ENCODE assay signal across 15 cellular contexts in the genomic region with DNA sequence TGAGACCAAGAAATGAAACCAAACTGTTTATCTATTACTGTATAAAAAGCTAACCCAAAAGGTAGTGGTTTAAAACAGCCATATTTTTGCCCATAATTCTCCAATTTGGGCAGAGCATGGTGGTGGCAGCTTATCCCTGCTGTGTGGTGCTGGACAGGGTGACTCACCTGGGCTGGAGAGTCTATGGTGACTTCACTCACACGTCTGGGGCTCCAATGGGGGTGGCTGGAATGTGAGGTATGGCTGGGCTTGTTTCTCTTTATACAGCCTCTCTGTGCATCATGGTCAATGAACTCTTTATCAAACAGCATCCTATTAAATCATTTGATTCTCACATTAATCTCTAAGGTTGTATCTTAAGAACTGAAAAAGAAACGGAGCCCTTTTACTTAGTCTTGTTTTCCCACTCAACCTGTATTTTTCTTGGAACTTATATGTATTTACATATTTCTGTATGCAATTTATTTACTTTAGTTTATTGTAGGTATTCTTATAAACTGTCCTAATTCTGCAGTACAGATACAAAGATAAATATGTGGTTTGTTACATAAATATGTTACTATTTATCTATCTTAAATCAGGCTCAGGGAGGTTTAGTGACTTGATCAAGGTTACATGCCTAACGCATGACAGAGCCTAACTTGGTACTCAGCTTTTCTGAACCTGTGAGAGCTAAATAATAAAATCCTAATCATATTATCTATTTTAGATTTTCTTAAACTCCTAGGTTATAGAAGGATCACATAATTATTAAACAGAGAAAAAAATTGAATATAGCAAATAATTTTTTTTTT. TPM values are rescaled to one million over a fixed set of nuclear protein-coding genes. Genes with fewer than 3 reads are reported as not detected.
DNase-seq lines count a peak whose midpoint lies in the region; ATAC-seq and TF ChIP-seq lines count a peak whose summit lies in the region.
"Had no signal": no experiment of that assay in that cellular context is flagged by ENCODE, and none has a peak within 500 bp of the region (broad histone marks: within the 10 kb centered on the region; RNA-seq: fewer than 3 reads in every experiment).

No MANE protein-coding gene starts in this region.

- no peaks in the 10 kb centered on the region for H3K36me3 Mint-ChIP-seq in activated naive CD4-positive, alpha-beta T cell treated with anti-CD3 and anti-CD28 coated beads for 36 hours (ENCODE audit: low read depth)
- H3K36me3 Mint-ChIP-seq in naive thymus-derived CD4-positive, alpha-beta T cell: no peaks in the 10 kb centered on the region
- H3K36me3 Mint-ChIP-seq: activated naive CD8-positive, alpha-beta T cell treated with anti-CD3 and anti-CD28 coated beads, Interleukin-2, amount 10 ng/mL, durations not matched to agents 7 days and 5 days had no signal

- H2AFZ ChIP-seq in SK-N-SH (ENCODE audit: low read depth) (no peak overlapping the region), smooth muscle cell (ENCODE audit: low read depth) (no peak overlapping the region)

- H3K27me3 Mint-ChIP-seq in activated naive CD4-positive, alpha-beta T cell treated with anti-CD3 and anti-CD28 coated beads for 36 hours (ENCODE audit: low read depth): no peaks in the 10 kb centered on the region
- no peaks in the 10 kb centered on the region for H3K27me3 Mint-ChIP-seq in naive thymus-derived CD4-positive, alpha-beta T cell
- H3K27me3 Mint-ChIP-seq: activated naive CD8-positive, alpha-beta T cell treated with anti-CD3 and anti-CD28 coated beads, Interleukin-2, amount 10 ng/mL, durations not matched to agents 7 days and 5 days; dendritic cell treated with granulocyte-macrophage colony-stimulating factor and Interleukin-4, amounts not matched to agents 40 ng/mL and 50 ng/mL, for 4 days had no signal

- H3K27ac Mint-ChIP-seq in activated naive CD4-positive, alpha-beta T cell treated with anti-CD3 and anti-CD28 coated beads for 36 hours: no peak overlapping the region
- H3K27ac Mint-ChIP-seq in naive thymus-derived CD4-positive, alpha-beta T cell: no peak overlapping the region
- H3K27ac Mint-ChIP-seq: activated naive CD8-positive, alpha-beta T cell treated with anti-CD3 and anti-CD28 coated beads, Interleukin-2, amount 10 ng/mL, durations not matched to agents 7 days and 5 days; T-helper 1 cell treated with Interleukin-12 subunit alpha and Interleukin-12 subunit beta and Interleukin-4 antibody, amounts not matched to agents 30 μg/mL and 1 μg/mL, for 36 hours had no signal

- no peaks in the 10 kb centered on the region for H3K9me3 Mint-ChIP-seq in activated naive CD4-positive, alpha-beta T cell treated with anti-CD3 and anti-CD28 coated beads for 36 hours
- peaks cover 0 to 8% (median 0%) of the 10 kb centered on the region in 11 donors for H3K9me3 Mint-ChIP-seq in naive thymus-derived CD4-positive, alpha-beta T cell
- H3K9me3 Mint-ChIP-seq: activated naive CD8-positive, alpha-beta T cell treated with anti-CD3 and anti-CD28 coated beads, Interleukin-2, amount 10 ng/mL, durations not matched to agents 7 days and 5 days; dendritic cell treated with granulocyte-macrophage colony-stimulating factor and Interleukin-4, amounts not matched to agents 40 ng/mL and 50 ng/mL, for 4 days; T-helper 1 cell treated with Interleukin-12 subunit alpha and Interleukin-12 subunit beta and Interleukin-4 antibody, amounts not matched to agents 30 μg/mL and 1 μg/mL, for 36 hours had no signal

- intact Hi-C loops in activated naive CD4-positive, alpha-beta T cell treated with anti-CD3 and anti-CD28 coated beads for 36 hours (cut with micrococcal nuclease): no loop called here
- intact Hi-C loops in naive thymus-derived CD4-positive, alpha-beta T cell (cut with micrococcal nuclease): no loop called here

- no peak for TF ChIP-seq EP300 in SK-N-SH (IDR thresholded peaks at IDR 0.05; ENCODE audit: borderline replicate concordance in 1 of 2, low read depth in 1 of 2, low read length in 1 of 2)

- POLR2A ChIA-PET in HEK293 (lab: Yijun Ruan, JAX): no interaction called here
- POLR2A ChIA-PET in SK-N-SH (lab: Yijun Ruan, JAX): no interaction called here
- POLR2A ChIA-PET in naive thymus-derived CD4-positive, alpha-beta T cell (lab: Charles Lee): no interaction called here

- WGBS in SK-N-SH (ENCODE audit: low lambda C conversion rate): 65% methylated on average over 3 of the region's 3 CpGs
- WGBS in smooth muscle cell (ENCODE audit: low lambda C conversion rate): 54% methylated on average over 3 of the region's 3 CpGs

- H3K27ac ChIP-seq in HEK293 (ENCODE audit: extremely low read depth, low read depth, low read length): no peak overlapping the region
- H3K27ac ChIP-seq in SK-N-SH (ENCODE audit: low read depth in 2 of 2, low read length in 1 of 2): no peak overlapping the region
- H3K27ac ChIP-seq in smooth muscle cell (ENCODE audit: low read depth): peak overlapping the region; percentile 58
- H3K27ac ChIP-seq in naive thymus-derived CD4-positive, alpha-beta T cell (ENCODE audit: low read depth, low read length): no peak overlapping the region
- H3K27ac ChIP-seq: transverse colon had no signal

- DNase-seq in SK-N-SH (no peak), fibroblast of the aortic adventitia (ENCODE audit: low read depth) (peak; percentile 25), smooth muscle cell (lab: John Stamatoyannopoulos, UW; ENCODE audit: unreplicated experiment) (no peak), SHP77 (lab: John Stamatoyannopoulos, UW) (no peak)
- no peak for DNase-seq in stimulated activated CD8-positive, alpha-beta memory T cell treated with anti-CD3 and anti-CD28 coated beads, Interleukin-4, amount 100 ng/mL, for 48 hours
- DNase-seq in activated naive CD4-positive, alpha-beta T cell treated with anti-CD3 and anti-CD28 coated beads for 36 hours: no peak
- DNase-seq in naive thymus-derived CD4-positive, alpha-beta T cell: no peak
- DNase-seq: activated naive CD8-positive, alpha-beta T cell treated with anti-CD3 and anti-CD28 coated beads, Interleukin-2, amount 10 ng/mL, durations not matched to agents 7 days and 5 days; head of caudate nucleus; KBM-7; transverse colon had no signal

- H3K4me3 ChIP-seq in HEK293 (ENCODE audit: low read depth, low read length) (no peak overlapping the region), SK-N-SH (ENCODE audit: low read depth in 2 of 2, low read length in 1 of 2) (no peak overlapping the region), fibroblast of the aortic adventitia (ENCODE audit: low read depth, low read length) (no peak overlapping the region), smooth muscle cell (no peak overlapping the region)
- no peak overlapping the region for H3K4me3 ChIP-seq in naive thymus-derived CD4-positive, alpha-beta T cell (ENCODE audit: low read length)
- H3K4me3 ChIP-seq: transverse colon had no signal

- H3K4me1 ChIP-seq in HEK293 (ENCODE audit: control insufficient read depth, insufficient read depth, low read length): no peaks in the 10 kb centered on the region
- no peaks in the 10 kb centered on the region; a peak in 1 of 4 replicates for H3K4me1 ChIP-seq in SK-N-SH (ENCODE audit: control insufficient read depth in 1 of 2, insufficient read depth in 2 of 2, low read depth in 1 of 2, low read length in 1 of 2)
- H3K4me1 ChIP-seq in smooth muscle cell (ENCODE audit: low read depth): no peaks in the 10 kb centered on the region
- no peaks in the 10 kb centered on the region for H3K4me1 ChIP-seq in naive thymus-derived CD4-positive, alpha-beta T cell (ENCODE audit: control insufficient read depth in 2 of 2, insufficient read depth in 2 of 2, low read length in 2 of 2)
- H3K4me1 ChIP-seq: transverse colon had no signal

- no peak for TF ChIP-seq RAD21 in SK-N-SH (IDR thresholded peaks at IDR 0.05; ENCODE audit: low read length)

- CTCF ChIA-PET in HEK293 (lab: Yijun Ruan, JAX): interaction anchor here (0.6 kb wide), 1 partner anchor 10 kb away, joined by 3 read pairs; no protein-coding TSS in a partner anchor
- CTCF ChIA-PET in SK-N-SH (lab: Yijun Ruan, JAX): no interaction called here
- CTCF ChIA-PET in activated naive CD4-positive, alpha-beta T cell treated with anti-CD3 and anti-CD28 coated beads for 36 hours (lab: Charles Lee): no interaction called here
- CTCF ChIA-PET in naive thymus-derived CD4-positive, alpha-beta T cell (lab: Charles Lee): interaction anchor here (0.7 kb wide), 1 partner anchor 152 kb away, joined by 4 read pairs; no protein-coding TSS in a partner anchor

- H3K4me2 ChIP-seq in SK-N-SH: 0 out of 2 replicates have a peak overlapping the region, but pooled peaks have one; percentile 6
- H3K4me2 ChIP-seq in smooth muscle cell: peak overlapping the region; percentile 20

- ATAC-seq in naive thymus-derived CD4-positive, alpha-beta T cell: no peak

- H4K20me1 ChIP-seq in SK-N-SH (ENCODE audit: insufficient read depth): no peaks in the 10 kb centered on the region
- no peaks in the 10 kb centered on the region for H4K20me1 ChIP-seq in smooth muscle cell (ENCODE audit: low read depth)

- no peaks in the 10 kb centered on the region for H3K36me3 ChIP-seq in HEK293 (ENCODE audit: control insufficient read depth in 2 of 2, insufficient read depth in 1 of 2, low read length in 2 of 2)
- H3K36me3 ChIP-seq in SK-N-SH (replicated peaks in 1 of 2; ENCODE audit: control insufficient read depth in 1 of 2, insufficient read depth in 2 of 2, low read length in 1 of 2): no peaks in the 10 kb centered on the region
- H3K36me3 ChIP-seq in smooth muscle cell (ENCODE audit: low read depth): no peaks in the 10 kb centered on the region
- H3K36me3 ChIP-seq in naive thymus-derived CD4-positive, alpha-beta T cell (ENCODE audit: control insufficient read depth in 2 of 3, insufficient read depth in 3 of 3, low read length in 3 of 3): no peaks in the 10 kb centered on the region
- H3K36me3 ChIP-seq: transverse colon had no signal

- no peaks in the 10 kb centered on the region for H3K9me3 ChIP-seq in HEK293 (ENCODE audit: control insufficient read depth, insufficient read depth, low read depth, low read length)
- no peaks in the 10 kb centered on the region for H3K9me3 ChIP-seq in SK-N-SH
- H3K9me3 ChIP-seq in smooth muscle cell (replicated peaks; ENCODE audit: low read depth): no peaks in the 10 kb centered on the region
- H3K9me3 ChIP-seq in naive thymus-derived CD4-positive, alpha-beta T cell (ENCODE audit: control insufficient read depth in 2 of 3, low read length in 3 of 3): no peaks in the 10 kb centered on the region
- H3K9me3 ChIP-seq: transverse colon had no signal

- H3K79me2 ChIP-seq in SK-N-SH (ENCODE audit: insufficient read depth): no peaks in the 10 kb centered on the region
- no peaks in the 10 kb centered on the region for H3K79me2 ChIP-seq in smooth muscle cell (ENCODE audit: low read depth)

- no peak overlapping the region for H3K9ac ChIP-seq in SK-N-SH
- H3K9ac ChIP-seq in smooth muscle cell (ENCODE audit: low read depth): no peak overlapping the region

- no peaks in the 10 kb centered on the region for H3K4me1 Mint-ChIP-seq in activated naive CD4-positive, alpha-beta T cell treated with anti-CD3 and anti-CD28 coated beads for 36 hours (ENCODE audit: low read depth)
- H3K4me1 Mint-ChIP-seq in naive thymus-derived CD4-positive, alpha-beta T cell: peaks cover 0 to 3% (median 0%) of the 10 kb centered on the region in 7 donors
- H3K4me1 Mint-ChIP-seq: activated naive CD8-positive, alpha-beta T cell treated with anti-CD3 and anti-CD28 coated beads, Interleukin-2, amount 10 ng/mL, durations not matched to agents 7 days and 5 days had no signal

- no peaks in the 10 kb centered on the region for H3F3A ChIP-seq in SK-N-SH (replicated peaks; ENCODE audit: insufficient read depth)
- H3F3A ChIP-seq in smooth muscle cell (ENCODE audit: low read depth): no peaks in the 10 kb centered on the region

- H3K9me2 ChIP-seq in SK-N-SH: no peaks in the 10 kb centered on the region

- no peaks in the 10 kb centered on the region for H3K27me3 ChIP-seq in SK-N-SH (ENCODE audit: insufficient read depth)
- H3K27me3 ChIP-seq in smooth muscle cell (ENCODE audit: low read depth): no peaks in the 10 kb centered on the region
- H3K27me3 ChIP-seq in naive thymus-derived CD4-positive, alpha-beta T cell (ENCODE audit: control insufficient read depth in 2 of 2, insufficient read depth in 2 of 2, low read length in 2 of 2): no peaks in the 10 kb centered on the region
- H3K27me3 ChIP-seq: transverse colon had no signal

- TF ChIP-seq CTCF in HEK293 (tag by site-specific recombination; IDR thresholded peaks at IDR 0.05) (no peak), SK-N-SH (IDR thresholded peaks at IDR 0.05) (no peak), fibroblast of the aortic adventitia (IDR thresholded peaks at IDR 0.05; ENCODE audit: insufficient read depth, low read length) (no peak), smooth muscle cell (IDR thresholded peaks at IDR 0.05; ENCODE audit: borderline replicate concordance, insufficient read depth, poor library complexity, severe bottlenecking) (no peak)

- H3K4me3 Mint-ChIP-seq in activated naive CD4-positive, alpha-beta T cell treated with anti-CD3 and anti-CD28 coated beads for 36 hours: no peak overlapping the region
- no peak overlapping the region for H3K4me3 Mint-ChIP-seq in naive thymus-derived CD4-positive, alpha-beta T cell
- H3K4me3 Mint-ChIP-seq: activated naive CD8-positive, alpha-beta T cell treated with anti-CD3 and anti-CD28 coated beads, Interleukin-2, amount 10 ng/mL, durations not matched to agents 7 days and 5 days; dendritic cell treated with granulocyte-macrophage colony-stimulating factor and Interleukin-4, amounts not matched to agents 40 ng/mL and 50 ng/mL, for 4 days; T-helper 1 cell treated with Interleukin-12 subunit alpha and Interleukin-12 subunit beta and Interleukin-4 antibody, amounts not matched to agents 30 μg/mL and 1 μg/mL, for 36 hours had no signal

RNA-seq across cellular contexts. Expression of a gene that starts 37.5 kb away (rescaled TPM):
- polyA plus RNA-seq in SK-N-SH (2012; rRNA removed): 69.0 and 73.7 TPM in 2 replicates
- 64.1 and 77.6 TPM in 2 replicates for polyA plus RNA-seq in SK-N-SH (2012; cell fraction: cytosol; rRNA removed)
- polyA plus RNA-seq in SK-N-SH (2012; cell fraction: nucleus; rRNA removed): 59.8 and 94.2 TPM in 2 replicates
- total RNA-seq in fibroblast of the aortic adventitia (ENCODE audit: low replicate concordance): 27.3 and 235 TPM in 2 replicates
- 92.5 and 112 TPM in 2 replicates for total RNA-seq in smooth muscle cell
- 58.1 and 93.2 TPM in 2 replicates for polyA plus RNA-seq in smooth muscle cell
- total RNA-seq in activated naive CD4-positive, alpha-beta T cell treated with anti-CD3 and anti-CD28 coated beads for 36 hours: not detected
- 10 to 100 TPM in 1 of 5 experiments, under 1 TPM in 2, not detected in 2; 0.50 to 12.2 (median 0.62) TPM for total RNA-seq in naive thymus-derived CD4-positive, alpha-beta T cell
- polyA plus RNA-seq in naive thymus-derived CD4-positive, alpha-beta T cell: not detected
- total RNA-seq: activated CD8-positive, alpha-beta memory T cell treated with anti-CD3 and anti-CD28 coated beads for 36 hours; activated naive CD8-positive, alpha-beta T cell treated with anti-CD3 and anti-CD28 coated beads, Interleukin-2, amount 10 ng/mL, durations not matched to agents 7 days and 5 days had no signal

Comparison
In these comparisons a context has a peak if more than half of its experiments do, and no peak if none do; other contexts are left out.
1. CTCF ChIA-PET loops: an anchor here in HEK293 (0.6 kb wide) and naive thymus-derived CD4-positive, alpha-beta T cell (0.7 kb wide); none called in SK-N-SH and activated naive CD4-positive, alpha-beta T cell treated with anti-CD3 and anti-CD28 coated beads for 36 hours.